ENCODE assay signal across 7 cellular contexts in genomic region chr1:28259935-28260802, GRCh38. TPM values are rescaled to one million over a fixed set of nuclear protein-coding genes. Genes with fewer than 3 reads are reported as not detected.
DNase-seq lines count a peak whose midpoint lies in the region; ATAC-seq and TF ChIP-seq lines count a peak whose summit lies in the region.

No MANE protein-coding gene starts in this region.

- intact Hi-C loops in lower leg skin (cut with DNase I; ENCODE audit: low total_unique reads) = no loop called here

- no peaks in the 10 kb centered on the region for H3K9me3 Mint-ChIP-seq in stimulated activated naive B cell treated with anti-CD40 and anti-IgM and Interleukin-4, amounts not matched to agents 10 μg/mL and 1 μg/mL and 100 μg/mL, for 72 hours

- no peak for ATAC-seq in stimulated activated naive B cell treated with anti-CD40 and anti-IgM and Interleukin-4, amounts not matched to agents 10 μg/mL and 1 μg/mL and 100 μg/mL, for 72 hours (replicated peaks)
- ATAC-seq in GM18502 (IDR thresholded peaks at IDR 0.05; ENCODE audit: poor library complexity, unreplicated experiment) = no peak

- peaks cover 34 to 35% of the 10 kb centered on the region in 2 donors for H3K4me1 ChIP-seq in duodenal mucosa (ENCODE audit: control insufficient read depth in 1 of 2, insufficient read depth in 2 of 2, low read length in 2 of 2)

- peaks cover 17 to 22% of the 10 kb centered on the region in 2 donors for H3K4me1 Mint-ChIP-seq in stimulated activated naive B cell treated with anti-CD40 and anti-IgM and Interleukin-4, amounts not matched to agents 10 μg/mL and 1 μg/mL and 100 μg/mL, for 72 hours

- H3K36me3 ChIP-seq in duodenal mucosa (ENCODE audit: control insufficient read depth in 1 of 2, insufficient read depth in 2 of 2, low read length in 2 of 2) = no peaks in the 10 kb centered on the region

- 1 to 4% methylated on average over 49 to 63 of the region's 66 CpGs for WGBS in lower leg skin, 2 donors

- peak overlapping the region; percentile 77 to 82 for H3K9ac ChIP-seq in duodenal mucosa (ENCODE audit: low read depth in 1 of 2, low read length in 2 of 2)

- no peaks in the 10 kb centered on the region for H3K36me3 Mint-ChIP-seq in stimulated activated naive B cell treated with anti-CD40 and anti-IgM and Interleukin-4, amounts not matched to agents 10 μg/mL and 1 μg/mL and 100 μg/mL, for 72 hours

- peak overlapping the region; percentile 82 to 92 for H3K4me3 Mint-ChIP-seq in stimulated activated naive B cell treated with anti-CD40 and anti-IgM and Interleukin-4, amounts not matched to agents 10 μg/mL and 1 μg/mL and 100 μg/mL, for 72 hours

- TF ChIP-seq CTCF in VCaP (conservative IDR thresholded peaks at IDR 0.05) = no peak
- TF ChIP-seq CTCF in lower leg skin (IDR thresholded peaks at IDR 0.05) = no peak

- H3K27ac Mint-ChIP-seq in stimulated activated naive B cell treated with anti-CD40 and anti-IgM and Interleukin-4, amounts not matched to agents 10 μg/mL and 1 μg/mL and 100 μg/mL, for 72 hours = peak overlapping the region; percentile 84

- no peaks in the 10 kb centered on the region for H3K27me3 ChIP-seq in duodenal mucosa (ENCODE audit: control insufficient read depth in 1 of 2, insufficient read depth in 2 of 2, low read length in 2 of 2)

- no peak for TF ChIP-seq POLR2A in lower leg skin (IDR thresholded peaks at IDR 0.05)

- H3K27me3 Mint-ChIP-seq in stimulated activated naive B cell treated with anti-CD40 and anti-IgM and Interleukin-4, amounts not matched to agents 10 μg/mL and 1 μg/mL and 100 μg/mL, for 72 hours = peaks cover 0 to 5% of the 10 kb centered on the region in 2 donors

- no peak for DNase-seq in Jurkat, Clone E6-1 (ENCODE audit: low read depth, low spot score)
- DNase-seq in lower leg skin (ENCODE audit: low spot score in 2 of 2) = peak; percentile 56 to 93
- no peak for DNase-seq in stimulated activated naive B cell treated with anti-CD40 and anti-IgM and Interleukin-4, amounts not matched to agents 10 μg/mL and 1 μg/mL and 100 μg/mL, for 72 hours

- H3K9me3 ChIP-seq in duodenal mucosa (ENCODE audit: control insufficient read depth in 1 of 2, low read length in 2 of 2) = no peaks in the 10 kb centered on the region

- H3K27ac ChIP-seq in VCaP = peak overlapping the region; percentile 74
- H3K27ac ChIP-seq in duodenal mucosa (ENCODE audit: low read depth, low read length) = peak overlapping the region; percentile 70

- H3K4me3 ChIP-seq in GM08714 (ENCODE audit: low read length) (peak overlapping the region; percentile 89), duodenal mucosa (ENCODE audit: low read depth in 1 of 2, low read length in 2 of 2) (peak overlapping the region; percentile 82 to 90), lower leg skin (ENCODE audit: low read depth, poor library complexity, severe bottlenecking) (peak overlapping the region; percentile 91)
- H3K4me3 ChIP-seq in Jurkat, Clone E6-1 (ENCODE audit: low read length) = peak overlapping the region; percentile 77

RNA-seq across cellular contexts. Expression of gene SESN2, which starts 0.9 kb away (rescaled TPM):
- polyA plus RNA-seq in Jurkat, Clone E6-1 (2012; ENCODE audit: insufficient read depth, insufficient read length) = 6.5 TPM
- 10 to 100 TPM in 2 of 4 donors, 1 to 10 TPM in 2; 8.2 to 13.6 (median 11.1) TPM for total RNA-seq in lower leg skin

RNA-seq across cellular contexts. Expression of gene ATP5IF1, which starts 24.2 kb away (rescaled TPM):
- 464 TPM for polyA plus RNA-seq in Jurkat, Clone E6-1 (2012; ENCODE audit: insufficient read depth, insufficient read length)
- total RNA-seq in lower leg skin = 100 to 1,000 TPM; 125 to 326 (median 247) TPM

RNA-seq across cellular contexts. Expression of gene DNAJC8, which starts 27.3 kb away (rescaled TPM):
- 203 TPM for polyA plus RNA-seq in Jurkat, Clone E6-1 (2012; ENCODE audit: insufficient read depth, insufficient read length)
- total RNA-seq in lower leg skin = 10 to 100 TPM; 33.5 to 40.4 (median 35.3) TPM

Comparison
In these comparisons a context has a peak if more than half of its experiments do, and no peak if none do; other contexts are left out.
1. DNase-seq: peak in lower leg skin (2 of 2); none in Jurkat, Clone E6-1 (single experiment) and stimulated activated naive B cell treated with anti-CD40 and anti-IgM and Interleukin-4, amounts not matched to agents 10 μg/mL and 1 μg/mL and 100 μg/mL, for 72 hours (single experiment).
2. Peak in every context shown above with its lines, with median percentiles within 50 percentile points of each other: H3K4me3 ChIP-seq.